Comparison of ENCODE assay signal across 13 cellular contexts in the genomic region with DNA sequence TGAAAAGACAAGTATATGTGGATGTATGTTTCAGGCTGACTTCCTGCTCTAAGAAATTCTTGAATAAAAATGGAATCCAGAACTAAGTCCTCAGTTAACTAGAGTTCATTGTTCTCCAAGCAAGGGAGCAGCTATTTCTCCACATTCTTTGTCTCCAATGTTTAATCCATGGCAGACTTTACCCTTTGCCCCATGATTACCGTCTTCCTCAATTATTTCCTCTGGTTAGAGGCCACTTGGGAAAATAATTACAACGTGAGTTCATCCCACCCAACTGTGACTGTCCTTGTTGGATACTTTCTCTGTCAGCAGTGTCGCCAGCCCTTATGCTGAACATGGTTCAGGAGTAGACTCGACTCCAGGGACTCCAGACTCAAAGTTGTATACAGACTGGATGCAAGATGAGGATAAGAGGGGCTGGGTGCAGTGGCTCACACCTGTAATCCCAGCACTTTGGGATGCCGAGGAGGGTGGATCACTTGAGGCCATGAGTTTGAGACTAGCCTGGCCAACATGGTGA. TPM values are rescaled to one million over a fixed set of nuclear protein-coding genes. Genes with fewer than 3 reads are reported as not detected.
DNase-seq lines count a peak whose midpoint lies in the region; ATAC-seq, FAIRE-seq and TF ChIP-seq lines count a peak whose summit lies in the region.
"Had no signal": no experiment of that assay in that cellular context is flagged by ENCODE, and none has a peak within 500 bp of the region (broad histone marks: within the 10 kb centered on the region; RNA-seq: fewer than 3 reads in every experiment).

No MANE protein-coding gene starts in this region.

- FAIRE-seq in H1 (lab: Jason Lieb, UNC), result no peak
- FAIRE-seq: A204.1 had no signal

- no peak for TF ChIP-seq RAD21 in H1 (IDR thresholded peaks at IDR 0.05 in 1 of 2, conservative IDR thresholded peaks at IDR 0.05 in 1 of 2; ENCODE audit: low read depth in 2 of 2, low read length in 2 of 2)

- no peak overlapping the region for H3K14ac ChIP-seq in H1 (ENCODE audit: insufficient read length)

- no peaks in the 10 kb centered on the region for H3F3A ChIP-seq in Loucy (ENCODE audit: low read depth)

- H4K91ac ChIP-seq in H1 (replicated peaks; ENCODE audit: insufficient read length, low read length), result no peak overlapping the region

- TF ChIP-seq CTCF in Loucy (conservative IDR thresholded peaks at IDR 0.05; ENCODE audit: low read length) (no peak), H1 (IDR thresholded peaks at IDR 0.05; ENCODE audit: control extremely low read depth in 1 of 3, insufficient read depth in 1 of 3, low read depth in 1 of 3, low read length in 3 of 3) (no peak)

- no peak overlapping the region for H3K18ac ChIP-seq in H1 (ENCODE audit: extremely low read depth, low read length)

- ATAC-seq in HG03565 (IDR thresholded peaks at IDR 0.05; ENCODE audit: unreplicated experiment), result no peak

- H3K27me3 ChIP-seq in Loucy (ENCODE audit: insufficient read depth, low read length, poor library complexity, severe bottlenecking), result no peaks in the 10 kb centered on the region
- no peaks in the 10 kb centered on the region for H3K27me3 ChIP-seq in H1 (replicated peaks in 1 of 4; ENCODE audit: control insufficient read depth in 3 of 4, extremely low read depth in 1 of 4, insufficient read depth in 3 of 4, low read length in 3 of 4)

- no peak overlapping the region for H2BK5ac ChIP-seq in H1 (ENCODE audit: low read depth, low read length)

- peak overlapping the region; percentile 43; the same call in 1 of the 2 replicates for H2AFZ ChIP-seq in Loucy (ENCODE audit: low read length)
- H2AFZ ChIP-seq in H1 (ENCODE audit: low read length), result no peak overlapping the region

- CTCF ChIA-PET in H1 (lab: Charles Lee; ENCODE audit: partially characterized antibody), result interaction anchor here (0.7 to 3.8 kb wide), 6 partner anchors 14 to 153 kb away, joined by 3 to 26 read pairs (median 4); no protein-coding TSS in a partner anchor

- H3K23me2 ChIP-seq in H1 (ENCODE audit: low read depth, low read length), result 0 out of 2 replicates have a peak, but pooled peaks cover 1% of the 10 kb centered on the region

- H2BK12ac ChIP-seq in H1 (ENCODE audit: low read depth, low read length), result peak overlapping the region; percentile 80; the same call in 1 of the 2 replicates

- no peaks in the 10 kb centered on the region for H3K79me1 ChIP-seq in H1 (ENCODE audit: low read depth, low read length)

- H3K4me1 ChIP-seq in Loucy (ENCODE audit: insufficient read depth, low read length, poor library complexity, severe bottlenecking) (no peaks in the 10 kb centered on the region), H1 (replicated peaks in 1 of 4; ENCODE audit: control insufficient read depth in 3 of 4, insufficient read depth in 4 of 4, low read length in 3 of 4) (no peaks in the 10 kb centered on the region)

- no peak overlapping the region for H2BK120ac ChIP-seq in H1 (replicated peaks; ENCODE audit: low read depth, low read length)

- H3K9me3 ChIP-seq in Loucy (ENCODE audit: insufficient read depth, low read depth, low read length) (no peaks in the 10 kb centered on the region), H1 (ENCODE audit: insufficient read depth in 2 of 2, low read depth in 1 of 2, low read length in 1 of 2) (no peaks in the 10 kb centered on the region; a peak in 1 of 4 replicates)

- no peak overlapping the region for H2AK5ac ChIP-seq in H1 (ENCODE audit: low read depth, low read length)

- H3K79me2 ChIP-seq in Loucy (ENCODE audit: insufficient read depth, low read length) (no peaks in the 10 kb centered on the region), H1 (ENCODE audit: control insufficient read depth in 1 of 2, insufficient read depth in 2 of 2, low read length in 2 of 2) (no peaks in the 10 kb centered on the region)

- H4K8ac ChIP-seq in H1 (ENCODE audit: extremely low read depth, insufficient read depth, low read length), result no peak overlapping the region

- H3K9me2 ChIP-seq in Loucy (replicated peaks; ENCODE audit: low read depth, low read length), result no peaks in the 10 kb centered on the region

- H3K9ac ChIP-seq in Loucy (ENCODE audit: low read depth, low read length, poor library complexity, severe bottlenecking), result no peak overlapping the region
- no peak overlapping the region for H3K9ac ChIP-seq in H1 (replicated peaks in 1 of 4; ENCODE audit: extremely low read depth in 1 of 4, low read depth in 3 of 4, low read length in 3 of 4)

- no peak overlapping the region for H2BK20ac ChIP-seq in H1 (ENCODE audit: low read length)

- no peak overlapping the region for H3K4ac ChIP-seq in H1 (replicated peaks; ENCODE audit: insufficient read length, low read depth, low read length)

- H3K27ac ChIP-seq in H1 (ENCODE audit: low read depth, low read length), result no peak overlapping the region

- H4K20me1 ChIP-seq in Loucy (ENCODE audit: insufficient read depth, low read length, poor library complexity, severe bottlenecking) (no peaks in the 10 kb centered on the region), H1 (replicated peaks in 1 of 2; ENCODE audit: control insufficient read depth in 1 of 2, insufficient read depth in 2 of 2, low read length in 2 of 2) (no peaks in the 10 kb centered on the region)

- H3K23ac ChIP-seq in H1 (ENCODE audit: insufficient read length), result no peak overlapping the region

- H2BK15ac ChIP-seq in H1 (ENCODE audit: low read length), result no peak overlapping the region

- H3K36me3 ChIP-seq in Loucy (ENCODE audit: insufficient read depth, low read length) (no peaks in the 10 kb centered on the region), H1 (ENCODE audit: control insufficient read depth in 2 of 4, insufficient read depth in 4 of 4, low read length in 3 of 4) (no peaks in the 10 kb centered on the region)

- H4K5ac ChIP-seq in H1 (ENCODE audit: insufficient read length, low read depth, low read length), result no peak overlapping the region

- no peak overlapping the region for H3K56ac ChIP-seq in H1 (replicated peaks; ENCODE audit: insufficient read length, low read depth, low read length)

- DNase-seq in H1 (ENCODE audit: low read depth in 1 of 2, low spot score in 2 of 2), result no peak
- DNase-seq in left kidney (ENCODE audit: low read depth, low spot score), result peak; percentile 23
- peak; percentile 48 for DNase-seq in renal cortical epithelial cell (ENCODE audit: low read depth)
- DNase-seq in OCI-M2 (lab: John Stamatoyannopoulos, UW; ENCODE audit: unreplicated experiment), result no peak
- no peak for DNase-seq in DMS53 (lab: John Stamatoyannopoulos, UW)
- no peak for DNase-seq in DMS 273 (lab: John Stamatoyannopoulos, UW; ENCODE audit: unreplicated experiment)
- DNase-seq: C1 segment of cervical spinal cord; CD4-positive, alpha-beta memory T cell; H7; IMR-90 had no signal

- no peak for TF ChIP-seq EP300 in H1 (IDR thresholded peaks at IDR 0.05; ENCODE audit: borderline replicate concordance in 1 of 2, low read depth in 2 of 2, low read length in 2 of 2)

- POLR2A ChIA-PET in H1 (lab: Charles Lee; ENCODE audit: partially characterized antibody), result interaction anchor here (1.2 to 8.0 kb wide), 2 partner anchors 14 to 158 kb away, joined by 3 to 77 read pairs; a partner anchor contains a TSS

- no peak overlapping the region for H3K4me3 ChIP-seq in Loucy (ENCODE audit: low read length, poor library complexity, severe bottlenecking)
- H3K4me3 ChIP-seq in H1 (ENCODE audit: extremely low read depth in 1 of 4, insufficient read depth in 2 of 4, low read depth in 3 of 4, low read length in 4 of 4), result no peak overlapping the region

- H3K4me2 ChIP-seq in Loucy (ENCODE audit: low read depth, low read length, poor library complexity, severe bottlenecking) (no peak overlapping the region), H1 (ENCODE audit: insufficient read depth in 1 of 2, low read depth in 2 of 2, low read length in 2 of 2) (no peak overlapping the region)

- TF ChIP-seq POLR2A in H1 (IDR thresholded peaks at IDR 0.05; ENCODE audit: control extremely low read depth in 1 of 2, low read depth in 2 of 2, low read length in 2 of 2), result no peak

- WGBS in H1 (ENCODE audit: extremely low coverage in 1 of 2, insufficient coverage in 1 of 2, insufficient read length in 1 of 2, insufficient replicate concordance in 2 of 2, low coverage in 1 of 2, low lambda C conversion rate in 2 of 2, missing lambda C conversion rate in 1 of 2), 2 experiments, result 91% methylated on average over 5 of the region's 5 CpGs; no CpG with 5 or more reads in 1 of the 2 experiments

TF ChIP-seq in H1, 55 proteins besides CTCF, POLR2A, EP300 and RAD21:
- TF ChIP-seq BACH1 (IDR thresholded peaks at IDR 0.05; ENCODE audit: low read length), result no peak
- TF ChIP-seq EGR1 (IDR thresholded peaks at IDR 0.05; ENCODE audit: borderline replicate concordance, low read depth, low read length), result no peak
- no peak for TF ChIP-seq RBBP5 (IDR thresholded peaks at IDR 0.05; ENCODE audit: borderline replicate concordance, low read depth, low read length)
- TF ChIP-seq BCL11A (IDR thresholded peaks at IDR 0.05; ENCODE audit: low read depth in 2 of 2, low read length in 2 of 2), result no peak
- TF ChIP-seq CBX5 (IDR thresholded peaks at IDR 0.05; ENCODE audit: low read depth, low read length), result no peak
- TF ChIP-seq PHF8 (conservative IDR thresholded peaks at IDR 0.05; ENCODE audit: low read depth, low read length), result no peak
- TF ChIP-seq POU5F1 (IDR thresholded peaks at IDR 0.05; ENCODE audit: low read depth, low read length), result no peak
- TF ChIP-seq TEAD4 (IDR thresholded peaks at IDR 0.05; ENCODE audit: low read depth, low read length), result no peak
- TF ChIP-seq SAP30 (IDR thresholded peaks at IDR 0.05; ENCODE audit: insufficient read depth, insufficient replicate concordance, low read length), result no peak
- no peak for TF ChIP-seq JUND (IDR thresholded peaks at IDR 0.05; ENCODE audit: low read length)
- no peak for TF ChIP-seq SIN3A (conservative IDR thresholded peaks at IDR 0.05 in 1 of 2, IDR thresholded peaks at IDR 0.05 in 1 of 2; ENCODE audit: low read depth in 1 of 2, low read length in 2 of 2)
- TF ChIP-seq SP4 (IDR thresholded peaks at IDR 0.05; ENCODE audit: low read length), result no peak
- TF ChIP-seq CBX8 (IDR thresholded peaks at IDR 0.05; ENCODE audit: borderline replicate concordance, low read depth, low read length), result no peak
- no peak for TF ChIP-seq YY1 (IDR thresholded peaks at IDR 0.05; ENCODE audit: low read depth, low read length)
- no peak for TF ChIP-seq KDM4A (IDR thresholded peaks at IDR 0.05; ENCODE audit: low read depth, low read length, severe bottlenecking)

RNA-seq across cellular contexts. Expression of a gene that starts 17.1 kb away (rescaled TPM):
- 633 and 683 TPM in 2 replicates for total RNA-seq in H1 (2021; fragmentation: NEBNext Ultra II Directional; extraction: Animal tissue kit (Norgen Biotek cat#: 25700))
- 226 and 270 TPM in 2 replicates for polyA plus RNA-seq in H1 (2011; rRNA removed)
- polyA plus RNA-seq in H1 (2011; cell fraction: cytosol; rRNA removed), result 306 TPM
- 172 TPM for polyA plus RNA-seq in H1 (2011; cell fraction: nucleus; rRNA removed)
- 405 to 543 TPM (median 471 TPM) in 4 replicates for polyA plus RNA-seq in H1 (2012, experiment 1 of 2)
- 233 TPM for polyA plus RNA-seq in H1 (2012, experiment 2 of 2)
- 405 TPM for polyA plus RNA-seq in H1 (2013, experiment 1 of 2)
- 460 TPM for polyA plus RNA-seq in H1 (2013, experiment 2 of 2)
- polyA minus RNA-seq in H1 (2011; rRNA and poly(A)+ RNA removed), result 647 and 831 TPM in 2 replicates
- 256 TPM for polyA minus RNA-seq in H1 (2011; cell fraction: cytosol; rRNA and poly(A)+ RNA removed)
- polyA minus RNA-seq in H1 (2011; cell fraction: nucleus; rRNA and poly(A)+ RNA removed), result 193 TPM
- 29.0 and 42.9 TPM in 2 replicates for total RNA-seq in renal cortical epithelial cell

Comparison
In these comparisons a context has a peak if more than half of its experiments do, and no peak if none do; other contexts are left out.
1. DNase-seq: peak in left kidney (single experiment) and renal cortical epithelial cell (single experiment); none in H1 (0 of 2), OCI-M2 (single experiment), DMS53 (single experiment) and DMS 273 (single experiment).
2. RNA of a gene that starts 17.1 kb away (total RNA-seq): 633 to 683 TPM in H1; 29.0 to 42.9 TPM in renal cortical epithelial cell; every median in the first group is over 10 times any median in the second.